ENCODE assay signal across 24 cellular contexts in the genomic region with DNA sequence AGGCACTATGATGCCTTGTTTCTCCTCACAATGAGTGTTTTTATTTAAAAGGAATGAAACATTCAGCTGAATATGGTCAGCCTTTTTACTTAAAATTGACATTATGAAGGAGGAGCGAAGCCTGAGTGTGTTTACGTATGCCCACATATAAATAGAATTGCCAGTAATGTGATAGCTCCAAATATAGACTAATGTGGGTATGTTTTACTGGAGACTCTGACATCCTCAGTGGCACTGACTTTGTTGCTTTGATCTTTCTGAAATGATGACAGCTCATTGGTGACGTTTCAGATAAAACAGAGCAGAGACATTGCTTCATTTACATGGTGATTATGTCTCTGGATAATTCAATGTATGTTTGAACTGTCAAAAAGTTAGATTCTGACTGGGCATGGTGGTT.
"Had no signal": no experiment of that assay in that cellular context is flagged by ENCODE, and none has a peak within 500 bp of the region (broad histone marks: within the 10 kb centered on the region; RNA-seq: fewer than 3 reads in every experiment).

No MANE protein-coding gene starts in this region.

- H3K9me3 ChIP-seq: left lung, mucosa of descending colon, neutrophil, prostate gland, spleen, testis, uterus had no signal

- H3K27ac Mint-ChIP-seq: activated CD4-positive, alpha-beta memory T cell treated with anti-CD3 and anti-CD28 coated beads, Interleukin-2, amount 10 ng/mL, durations not matched to agents 7 days and 5 days; activated CD4-positive, alpha-beta T cell treated with anti-CD3 and anti-CD28 coated beads, Interleukin-2, amount 10 ng/mL, durations not matched to agents 7 days and 5 days; activated T-helper 17 cell treated with anti-CD3 and anti-CD28 coated beads, Interleukin-2, amount 50 U/mL, for 72 hours had no signal

- H3K9me3 Mint-ChIP-seq: activated CD4-positive, alpha-beta memory T cell treated with anti-CD3 and anti-CD28 coated beads, Interleukin-2, amount 10 ng/mL, durations not matched to agents 7 days and 5 days; activated CD4-positive, alpha-beta T cell treated with anti-CD3 and anti-CD28 coated beads, Interleukin-2, amount 10 ng/mL, durations not matched to agents 7 days and 5 days; activated T-cell treated with anti-CD3 and anti-CD28 coated beads, Interleukin-2, amount 50 U/mL, for 4 hours; activated T-helper 17 cell treated with anti-CD3 and anti-CD28 coated beads, Interleukin-2, amount 50 U/mL, for 72 hours; central memory CD8-positive, alpha-beta T cell; natural killer cell treated with Interleukin-12 subunit alpha and Interleukin-12 subunit beta and Interleukin-15 and Interleukin-18, amount 100 ng/mL, for 72 hours had no signal

- DNase-seq: activated CD4-positive, alpha-beta memory T cell treated with anti-CD3 and anti-CD28 coated beads, Interleukin-2, amount 10 ng/mL, durations not matched to agents 7 days and 5 days; activated CD4-positive, alpha-beta T cell treated with anti-CD3 and anti-CD28 coated beads, Interleukin-2, amount 10 ng/mL, durations not matched to agents 7 days and 5 days; activated CD4-positive, CD25-positive, alpha-beta regulatory T cell treated with anti-CD3 and anti-CD28 coated beads, Interleukin-2, amount 50 U/mL, for 72 hours; activated CD8-positive, alpha-beta memory T cell treated with anti-CD3 and anti-CD28 coated beads, Interleukin-2, amount 50 U/mL, for 48 hours; activated gamma-delta T cell treated with Interleukin-2 at 50 U/mL for 16 hours; activated naive CD4-positive, alpha-beta T cell treated with anti-CD3 and anti-CD28 coated beads, Interleukin-2, amount 50 U/mL, for 16 hours; activated T-cell treated with anti-CD3 and anti-CD28 coated beads, Interleukin-2, amount 50 U/mL, for 4 hours; amniotic stem cell; effector CD8-positive, alpha-beta T cell; kidney glomerular epithelial cell; left lung; mucosa of descending colon; spleen; stimulated activated naive CD4-positive, alpha-beta T cell treated with Interleukin-2 at 50 U/mL for 16 hours; T-helper 2 cell; testis; trophoblast cell; uterus had no signal

- H3K4me1 ChIP-seq: left lung, prostate gland, testis, uterus had no signal

- H3K27ac ChIP-seq: left lung, neutrophil, prostate gland, testis, uterus had no signal

- H3K27me3 Mint-ChIP-seq: activated CD4-positive, alpha-beta memory T cell treated with anti-CD3 and anti-CD28 coated beads, Interleukin-2, amount 10 ng/mL, durations not matched to agents 7 days and 5 days; activated CD4-positive, alpha-beta T cell treated with anti-CD3 and anti-CD28 coated beads, Interleukin-2, amount 10 ng/mL, durations not matched to agents 7 days and 5 days; activated T-helper 17 cell treated with anti-CD3 and anti-CD28 coated beads, Interleukin-2, amount 50 U/mL, for 72 hours; central memory CD8-positive, alpha-beta T cell; natural killer cell treated with Interleukin-12 subunit alpha and Interleukin-12 subunit beta and Interleukin-15 and Interleukin-18, amount 100 ng/mL, for 72 hours had no signal

- H3K36me3 ChIP-seq: prostate gland, uterus had no signal

- H3K4me3 ChIP-seq: left lung, mucosa of descending colon, prostate gland, spleen, testis, uterus had no signal

- ATAC-seq: activated T-cell treated with anti-CD3 and anti-CD28 coated beads, Interleukin-2, amount 50 U/mL, for 4 hours; activated T-helper 17 cell treated with anti-CD3 and anti-CD28 coated beads, Interleukin-2, amount 50 U/mL, for 72 hours; left lung; mucosa of descending colon; natural killer cell treated with Interleukin-12 subunit alpha and Interleukin-12 subunit beta and Interleukin-15 and Interleukin-18, amount 100 ng/mL, for 72 hours; SK-N-SH treated with all-trans-retinoic acid at 6 μM for 48 hours had no signal

- H3K27me3 ChIP-seq: left lung, neutrophil, spleen, testis, uterus had no signal

- H3K4me3 Mint-ChIP-seq: activated CD4-positive, alpha-beta memory T cell treated with anti-CD3 and anti-CD28 coated beads, Interleukin-2, amount 10 ng/mL, durations not matched to agents 7 days and 5 days; activated CD4-positive, alpha-beta T cell treated with anti-CD3 and anti-CD28 coated beads, Interleukin-2, amount 10 ng/mL, durations not matched to agents 7 days and 5 days; activated T-cell treated with anti-CD3 and anti-CD28 coated beads, Interleukin-2, amount 50 U/mL, for 4 hours; activated T-helper 17 cell treated with anti-CD3 and anti-CD28 coated beads, Interleukin-2, amount 50 U/mL, for 72 hours; central memory CD8-positive, alpha-beta T cell; natural killer cell treated with Interleukin-12 subunit alpha and Interleukin-12 subunit beta and Interleukin-15 and Interleukin-18, amount 100 ng/mL, for 72 hours had no signal
